In the genomic region with DNA sequence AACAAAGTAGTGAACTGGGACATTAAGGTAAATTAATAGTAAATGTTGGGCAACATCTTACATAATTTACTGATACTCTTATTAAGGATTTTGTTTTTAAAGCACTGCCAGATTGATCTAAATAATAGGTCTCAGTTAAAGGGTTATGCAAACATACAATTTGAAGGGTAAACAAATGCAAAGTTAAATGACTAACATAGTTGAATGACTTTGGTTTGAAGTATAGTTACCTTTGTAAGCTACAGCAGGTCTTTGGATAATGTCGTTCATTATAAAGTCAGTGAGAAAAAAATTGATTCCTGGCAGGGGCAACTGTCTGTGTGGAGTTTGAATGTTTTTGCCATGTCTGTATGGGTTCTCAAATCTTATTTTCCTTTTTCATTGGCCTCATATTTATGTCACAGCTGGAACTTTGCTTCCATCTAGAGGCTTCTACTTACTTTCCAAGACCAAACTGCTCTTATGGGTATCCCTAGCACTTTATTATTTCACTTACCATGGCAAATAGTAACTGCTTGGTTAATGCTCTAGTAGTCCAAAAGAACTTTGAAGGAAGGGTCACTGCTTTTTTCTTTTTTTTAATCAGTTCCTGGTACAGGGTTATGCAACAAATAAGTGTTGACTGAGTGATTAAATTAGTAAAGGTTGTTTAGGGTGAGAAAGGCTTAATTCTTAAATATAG, we compare ENCODE assay signal across 12 cellular contexts.
DNase-seq lines count a peak whose midpoint lies in the region; ATAC-seq and TF ChIP-seq lines count a peak whose summit lies in the region.
"Had no signal": no experiment of that assay in that cellular context is flagged by ENCODE, and none has a peak within 500 bp of the region (broad histone marks: within the 10 kb centered on the region; RNA-seq: fewer than 3 reads in every experiment).

No MANE protein-coding gene starts in this region.

- ATAC-seq in heart right ventricle (no peak), Right ventricle myocardium inferior (no peak), PC-3 (peak; percentile 61), GM19452 (IDR thresholded peaks at IDR 0.05; ENCODE audit: unreplicated experiment) (no peak)

- TF ChIP-seq CTCF in heart right ventricle (IDR thresholded peaks at IDR 0.05) = peak in 5 of 9 donors; percentile 2 to 29 (median 26)
- peak; percentile 35; the same call in 1 of the 2 replicates for TF ChIP-seq CTCF in PC-3 (conservative IDR thresholded peaks at IDR 0.05; ENCODE audit: low read depth, low read length)
- TF ChIP-seq CTCF in fibroblast of villous mesenchyme (IDR thresholded peaks at IDR 0.05; ENCODE audit: insufficient read depth, low read depth, low read length) = no peak
- TF ChIP-seq CTCF in Calu3 (IDR thresholded peaks at IDR 0.05; ENCODE audit: unreplicated experiment) = no peak

- peaks cover 1% of the 10 kb centered on the region for H3K36me3 Mint-ChIP-seq in activated naive CD4-positive, alpha-beta T cell treated with anti-CD3 and anti-CD28 coated beads for 36 hours (ENCODE audit: low read depth)
- H3K36me3 Mint-ChIP-seq in Calu3 (ENCODE audit: insufficient read depth, unreplicated experiment) = peaks cover 5% of the 10 kb centered on the region

- H3K27ac Mint-ChIP-seq in activated naive CD4-positive, alpha-beta T cell treated with anti-CD3 and anti-CD28 coated beads for 36 hours = no peak overlapping the region
- no peak overlapping the region for H3K27ac Mint-ChIP-seq in Calu3 (ENCODE audit: unreplicated experiment)
- H3K27ac Mint-ChIP-seq: HFFc6 had no signal

- H3K9me3 ChIP-seq in heart right ventricle (no peaks in the 10 kb centered on the region), PC-3 (ENCODE audit: low read length) (no peaks in the 10 kb centered on the region)
- H3K9me3 ChIP-seq: BLaER1 treated with 17β-estradiol and CSF1 and Interleukin-3, amounts not matched to agents 10 nM and 100 nM had no signal

- BruUV-seq in PC-3 (replicated peaks; lab: Mats Ljungman, UMichigan) = no TSS peak
- no TSS peak for BruUV-seq in Calu3 (replicated peaks; lab: Mats Ljungman, UMichigan)

- no peak overlapping the region for H3K4me3 Mint-ChIP-seq in activated naive CD4-positive, alpha-beta T cell treated with anti-CD3 and anti-CD28 coated beads for 36 hours
- H3K4me3 Mint-ChIP-seq in Calu3 (ENCODE audit: low read depth, unreplicated experiment) = no peak overlapping the region
- H3K4me3 Mint-ChIP-seq: HFFc6 had no signal

- H3K27me3 Mint-ChIP-seq in activated naive CD4-positive, alpha-beta T cell treated with anti-CD3 and anti-CD28 coated beads for 36 hours (ENCODE audit: low read depth) = no peaks in the 10 kb centered on the region
- H3K27me3 Mint-ChIP-seq in Calu3 (ENCODE audit: unreplicated experiment) = no peaks in the 10 kb centered on the region

- DNase-seq in heart right ventricle = no peak
- DNase-seq in Right ventricle myocardium inferior (ENCODE audit: missing footprints) = no peak
- peak; percentile 13 for DNase-seq in PC-3
- DNase-seq in fibroblast of villous mesenchyme (ENCODE audit: low read depth) = peak; percentile 25
- DNase-seq in activated naive CD4-positive, alpha-beta T cell treated with anti-CD3 and anti-CD28 coated beads for 36 hours = no peak
- no peak for DNase-seq in RPMI8226
- DNase-seq in Calu3 = no peak
- DNase-seq: HFFc6, NCI-H510A, posterior cingulate gyrus had no signal

- H3K4me1 ChIP-seq in heart right ventricle (no peaks in the 10 kb centered on the region), PC-3 (ENCODE audit: insufficient read depth, low read length) (no peaks in the 10 kb centered on the region)
- H3K4me1 ChIP-seq: BLaER1 treated with 17β-estradiol and CSF1 and Interleukin-3, amounts not matched to agents 10 nM and 100 nM had no signal

- no peak overlapping the region for H2AFZ ChIP-seq in PC-3 (ENCODE audit: low read length)

- no peak overlapping the region for H3K9ac ChIP-seq in PC-3 (ENCODE audit: low read length)
- H3K9ac ChIP-seq: BLaER1 treated with 17β-estradiol and CSF1 and Interleukin-3, amounts not matched to agents 10 nM and 100 nM had no signal

- POLR2A ChIA-PET in PC-3 (lab: Charles Lee; ENCODE audit: unreplicated experiment) = no interaction called here

- no peak overlapping the region for H3K4me3 ChIP-seq in heart right ventricle
- no peak overlapping the region for H3K4me3 ChIP-seq in PC-3 (ENCODE audit: low read length)
- no peak overlapping the region for H3K4me3 ChIP-seq in fibroblast of villous mesenchyme (ENCODE audit: low read depth, low read length)
- H3K4me3 ChIP-seq: BLaER1 treated with 17β-estradiol and CSF1 and Interleukin-3, amounts not matched to agents 10 nM and 100 nM had no signal

- no peaks in the 10 kb centered on the region for H3K9me3 Mint-ChIP-seq in activated naive CD4-positive, alpha-beta T cell treated with anti-CD3 and anti-CD28 coated beads for 36 hours
- H3K9me3 Mint-ChIP-seq in Calu3 (ENCODE audit: low read depth, unreplicated experiment) = no peaks in the 10 kb centered on the region
- H3K9me3 Mint-ChIP-seq: HFFc6 had no signal

- no peak overlapping the region for H3K4me2 ChIP-seq in PC-3 (ENCODE audit: low read length)
- H3K4me2 ChIP-seq: BLaER1 treated with 17β-estradiol and CSF1 and Interleukin-3, amounts not matched to agents 10 nM and 100 nM had no signal

- intact Hi-C loops in heart right ventricle (cut with DNase I) = loop anchor here in 1 of 10 donors (10.0 kb wide), 1 partner anchor 548 kb away; no protein-coding TSS in a partner anchor
- intact Hi-C loops in Right ventricle myocardium inferior (cut with DNase I) = no loop called here
- intact Hi-C loops in PC-3 (cut with micrococcal nuclease) = loop anchor here (10.0 kb wide), 1 partner anchor 548 kb away; no protein-coding TSS in a partner anchor
- intact Hi-C loops in activated naive CD4-positive, alpha-beta T cell treated with anti-CD3 and anti-CD28 coated beads for 36 hours (cut with micrococcal nuclease) = no loop called here
- intact Hi-C loops in Calu3 (cut with micrococcal nuclease; ENCODE audit: unreplicated experiment) = loop anchor here (10.0 kb wide), 1 partner anchor 288 kb away; no protein-coding TSS in a partner anchor

- H3K27me3 ChIP-seq in heart right ventricle = no peaks in the 10 kb centered on the region
- H3K27me3 ChIP-seq in PC-3 (ENCODE audit: low read length) = no peaks in the 10 kb centered on the region
- H3K27me3 ChIP-seq: BLaER1 treated with 17β-estradiol and CSF1 and Interleukin-3, amounts not matched to agents 10 nM and 100 nM had no signal

- CTCF ChIA-PET in PC-3 (lab: Charles Lee) (no interaction called here), Calu3 (lab: Charles Lee) (no interaction called here)
- CTCF ChIA-PET in activated naive CD4-positive, alpha-beta T cell treated with anti-CD3 and anti-CD28 coated beads for 36 hours (lab: Charles Lee) = interaction anchor here (0.8 kb wide), 1 partner anchor 460 kb away, joined by 3 read pairs; no protein-coding TSS in a partner anchor

- no peaks in the 10 kb centered on the region for H3F3A ChIP-seq in PC-3 (ENCODE audit: low read length, unreplicated experiment)

- 82 to 88% methylated on average over 1 of the region's 1 CpG for WGBS in heart right ventricle, 2 donors

- H3K4me1 Mint-ChIP-seq in activated naive CD4-positive, alpha-beta T cell treated with anti-CD3 and anti-CD28 coated beads for 36 hours (ENCODE audit: low read depth) = no peaks in the 10 kb centered on the region
- no peaks in the 10 kb centered on the region for H3K4me1 Mint-ChIP-seq in Calu3 (ENCODE audit: low read depth, unreplicated experiment)

- H3K9me2 ChIP-seq in PC-3 (replicated peaks; ENCODE audit: low read length) = no peaks in the 10 kb centered on the region

- no peak overlapping the region for H3K27ac ChIP-seq in heart right ventricle
- no peak overlapping the region for H3K27ac ChIP-seq in PC-3 (ENCODE audit: low read length)
- H3K27ac ChIP-seq: BLaER1 treated with 17β-estradiol and CSF1 and Interleukin-3, amounts not matched to agents 10 nM and 100 nM had no signal

- H4K20me1 ChIP-seq in PC-3 (ENCODE audit: low read length) = no peaks in the 10 kb centered on the region
- H4K20me1 ChIP-seq: BLaER1 treated with 17β-estradiol and CSF1 and Interleukin-3, amounts not matched to agents 10 nM and 100 nM had no signal

- no peaks in the 10 kb centered on the region for H3K79me2 ChIP-seq in PC-3 (ENCODE audit: low read length)

- H3K36me3 ChIP-seq in heart right ventricle = peaks cover 0 to 98% (median 36%) of the 10 kb centered on the region in 9 donors
- H3K36me3 ChIP-seq in PC-3 (ENCODE audit: low read depth, low read length) = no peaks in the 10 kb centered on the region; the same call in 1 of the 2 replicates

Comparison
In these comparisons a context has a peak if more than half of its experiments do, and no peak if none do; other contexts are left out.
1. DNase-seq: peak in PC-3 (single experiment) and fibroblast of villous mesenchyme (single experiment); none in heart right ventricle (0 of 2), Right ventricle myocardium inferior (single experiment), activated naive CD4-positive, alpha-beta T cell treated with anti-CD3 and anti-CD28 coated beads for 36 hours (single experiment), RPMI8226 (single experiment) and Calu3 (single experiment).
2. CTCF ChIP-seq: peak in heart right ventricle (5 of 9) and PC-3 (single experiment); none in fibroblast of villous mesenchyme (single experiment) and Calu3 (single experiment).
3. intact Hi-C loops: an anchor here in PC-3 (10.0 kb wide) and Calu3 (10.0 kb wide); none called in Right ventricle myocardium inferior and activated naive CD4-positive, alpha-beta T cell treated with anti-CD3 and anti-CD28 coated beads for 36 hours.